12 cellular contexts compared by ENCODE assay signal in genomic region chr3:66398228-66399025, GRCh38.
DNase-seq lines count a peak whose midpoint lies in the region; ATAC-seq, FAIRE-seq and TF ChIP-seq lines count a peak whose summit lies in the region.
"Had no signal": no experiment of that assay in that cellular context is flagged by ENCODE, and none has a peak within 500 bp of the region (broad histone marks: within the 10 kb centered on the region; RNA-seq: fewer than 3 reads in every experiment).

No MANE protein-coding gene starts in this region.

- no peak for TF ChIP-seq RAD21 in HepG2 (CRISPR knock-in tag; IDR thresholded peaks at IDR 0.05)

- no peak overlapping the region for H2AFZ ChIP-seq in HepG2 (ENCODE audit: low read length)

- H3K27me3 Mint-ChIP-seq in CD14-positive monocyte (ENCODE audit: low read depth in 3 of 3) (peaks cover 0 to 2% (median 0%) of the 10 kb centered on the region in 3 donors), nephron progenitor cell (ENCODE audit: low read depth, poor library complexity) (no peaks in the 10 kb centered on the region), type B pancreatic cell (no peaks in the 10 kb centered on the region)

- H3K36me3 Mint-ChIP-seq in CD14-positive monocyte (peaks cover 5 to 6% of the 10 kb centered on the region in 2 donors), nephron progenitor cell (ENCODE audit: low read depth) (peaks cover 60% of the 10 kb centered on the region), type B pancreatic cell (peaks cover 29% of the 10 kb centered on the region)

- ATAC-seq in body of pancreas: peak; percentile 49
- no peak for ATAC-seq in HepG2
- ATAC-seq in HG02571 (IDR thresholded peaks at IDR 0.05; ENCODE audit: unreplicated experiment): no peak
- ATAC-seq: left lung, SK-N-SH treated with all-trans-retinoic acid at 6 μM for 48 hours had no signal

- no peak overlapping the region for H3K9ac ChIP-seq in HepG2 (ENCODE audit: insufficient read depth, low read depth, low read length)

- TF ChIP-seq CTCF in CD14-positive monocyte (IDR thresholded peaks at IDR 0.05) (no peak), body of pancreas (IDR thresholded peaks at IDR 0.05) (no peak), nephron progenitor cell (IDR thresholded peaks at IDR 0.05) (no peak), type B pancreatic cell (conservative IDR thresholded peaks at IDR 0.05) (no peak), ovary (IDR thresholded peaks at IDR 0.05) (no peak), HepG2 (CRISPR knock-in tag; IDR thresholded peaks at IDR 0.05) (no peak)

- no peaks in the 10 kb centered on the region for H3K79me2 ChIP-seq in HepG2 (ENCODE audit: insufficient read depth, low read length)

- no peak overlapping the region for H3K4me2 ChIP-seq in HepG2 (ENCODE audit: low read depth, low read length)

- peaks cover 52% of the 10 kb centered on the region for H3K4me1 ChIP-seq in body of pancreas
- H3K4me1 ChIP-seq in ovary (ENCODE audit: insufficient read depth): peaks cover 23% of the 10 kb centered on the region
- H3K4me1 ChIP-seq in HepG2 (ENCODE audit: insufficient read depth, low read length): no peaks in the 10 kb centered on the region
- H3K4me1 ChIP-seq: left lung, upper lobe of right lung had no signal

- TF ChIP-seq POLR2A in body of pancreas (IDR thresholded peaks at IDR 0.05): no peak
- no peak for TF ChIP-seq POLR2A in ovary (IDR thresholded peaks at IDR 0.05)
- no peak for TF ChIP-seq POLR2A in HepG2 (IDR thresholded peaks at IDR 0.05; ENCODE audit: insufficient read depth in 1 of 2, low read depth in 2 of 2, low read length in 2 of 2)

- FAIRE-seq in HepG2 (lab: Jason Lieb, UNC): no peak

- DNase-seq in CD14-positive monocyte (ENCODE audit: low spot score) (no peak), NCI-H1092 (lab: John Stamatoyannopoulos, UW) (peak; percentile 68), body of pancreas (peak; percentile 47 to 73 (median 70)), nephron progenitor cell (no peak), type B pancreatic cell (ENCODE audit: extremely low spot score, unreplicated experiment) (no peak), ovary (no peak), HepG2 (ENCODE audit: low spot score) (no peak)
- DNase-seq: DMS53, upper lobe of right lung had no signal

- H3K4me3 Mint-ChIP-seq in CD14-positive monocyte (no peak overlapping the region), nephron progenitor cell (peak overlapping the region; percentile 35), type B pancreatic cell (no peak overlapping the region)

- BruUV-seq in HepG2 (replicated peaks; lab: Mats Ljungman, UMichigan): no TSS peak

- TF ChIP-seq EP300 in ovary (IDR thresholded peaks at IDR 0.05): no peak
- no peak for TF ChIP-seq EP300 in HepG2 (IDR thresholded peaks at IDR 0.05; ENCODE audit: low read depth in 2 of 2, low read length in 2 of 2)
- no peak for TF ChIP-seq EP300 in HepG2 (CRISPR knock-in tag; IDR thresholded peaks at IDR 0.05; ENCODE audit: borderline replicate concordance)

- no peaks in the 10 kb centered on the region for H4K20me1 ChIP-seq in HepG2 (ENCODE audit: insufficient read depth, low read length)

- H3K4me3 ChIP-seq in body of pancreas: no peak overlapping the region
- no peak overlapping the region for H3K4me3 ChIP-seq in ovary
- no peak overlapping the region for H3K4me3 ChIP-seq in HepG2 (replicated peaks in 1 of 3; ENCODE audit: insufficient read depth in 1 of 3, low read depth in 2 of 3, low read length in 3 of 3)
- H3K4me3 ChIP-seq: left lung, upper lobe of right lung had no signal

- H3K9me3 ChIP-seq in body of pancreas (no peaks in the 10 kb centered on the region), ovary (no peaks in the 10 kb centered on the region), HepG2 (ENCODE audit: low read length) (no peaks in the 10 kb centered on the region)
- H3K9me3 ChIP-seq: left lung, upper lobe of right lung had no signal

- peak overlapping the region in 6 of 7 donors; percentile 33 to 82 (median 68) for H3K27ac Mint-ChIP-seq in CD14-positive monocyte
- H3K27ac Mint-ChIP-seq in nephron progenitor cell: no peak overlapping the region
- no peak overlapping the region for H3K27ac Mint-ChIP-seq in type B pancreatic cell

- H3K36me3 ChIP-seq in body of pancreas (replicated peaks in 1 of 2; ENCODE audit: insufficient read depth in 1 of 2, low read depth in 2 of 2) (peaks cover 0 to 27% of the 10 kb centered on the region in 2 donors), ovary (no peaks in the 10 kb centered on the region), HepG2 (replicated peaks in 1 of 2; ENCODE audit: control insufficient read depth in 1 of 2, insufficient read depth in 2 of 2, low read length in 2 of 2) (peaks cover 22 to 58% of the 10 kb centered on the region in 2 experiments)

- H3K27ac ChIP-seq in body of pancreas: peak overlapping the region; percentile 27 to 64 (median 58)
- H3K27ac ChIP-seq in ovary: no peak overlapping the region
- no peak overlapping the region for H3K27ac ChIP-seq in HepG2 (ENCODE audit: extremely low read length, insufficient read depth, low read length)
- H3K27ac ChIP-seq: upper lobe of right lung had no signal

- intact Hi-C loops in CD14-positive monocyte (cut with micrococcal nuclease) (no loop called here), body of pancreas (cut with DNase I) (no loop called here), ovary (cut with DNase I) (no loop called here), HepG2 (cut with micrococcal nuclease; ENCODE audit: unreplicated experiment) (no loop called here)

- CTCF ChIA-PET in HepG2 (lab: Yijun Ruan, JAX; ENCODE audit: low intra/inter-chr PET ratio, low total read pairs): no interaction called here

- in situ Hi-C loops in HepG2 (cut with HindIII; ENCODE audit: extremely low pct_ligation_motif_present, low pct_unique_long_range_greater_than_20kb): no loop called here

- WGBS in body of pancreas, 2 donors: 55 to 59% methylated on average over 9 of the region's 9 CpGs
- 76 to 90% (median 87%) methylated on average over 9 of the region's 9 CpGs for WGBS in ovary, 3 donors
- 93% methylated on average over 9 of the region's 9 CpGs for WGBS in HepG2 (ENCODE audit: low lambda C conversion rate)

- POLR2A ChIA-PET in HepG2 (lab: Yijun Ruan, JAX): no interaction called here

- H3K4me1 Mint-ChIP-seq in CD14-positive monocyte: peaks cover 9% of the 10 kb centered on the region
- peaks cover 70% of the 10 kb centered on the region for H3K4me1 Mint-ChIP-seq in nephron progenitor cell
- H3K4me1 Mint-ChIP-seq in type B pancreatic cell (ENCODE audit: unreplicated experiment): peaks cover 56% of the 10 kb centered on the region

- H3K27me3 ChIP-seq in body of pancreas (no peaks in the 10 kb centered on the region), ovary (no peaks in the 10 kb centered on the region), HepG2 (ENCODE audit: control insufficient read depth in 1 of 2, insufficient read depth in 2 of 2, low read length in 2 of 2) (no peaks in the 10 kb centered on the region)
- H3K27me3 ChIP-seq: left lung, upper lobe of right lung had no signal

- H3K9me3 Mint-ChIP-seq in CD14-positive monocyte: peaks cover 0 to 3% (median 0%) of the 10 kb centered on the region in 7 donors
- no peaks in the 10 kb centered on the region for H3K9me3 Mint-ChIP-seq in nephron progenitor cell
- H3K9me3 Mint-ChIP-seq in type B pancreatic cell: no peaks in the 10 kb centered on the region

TF ChIP-seq in HepG2, 621 proteins besides CTCF, POLR2A, EP300 and RAD21:
- TF ChIP-seq, protein P1, sequence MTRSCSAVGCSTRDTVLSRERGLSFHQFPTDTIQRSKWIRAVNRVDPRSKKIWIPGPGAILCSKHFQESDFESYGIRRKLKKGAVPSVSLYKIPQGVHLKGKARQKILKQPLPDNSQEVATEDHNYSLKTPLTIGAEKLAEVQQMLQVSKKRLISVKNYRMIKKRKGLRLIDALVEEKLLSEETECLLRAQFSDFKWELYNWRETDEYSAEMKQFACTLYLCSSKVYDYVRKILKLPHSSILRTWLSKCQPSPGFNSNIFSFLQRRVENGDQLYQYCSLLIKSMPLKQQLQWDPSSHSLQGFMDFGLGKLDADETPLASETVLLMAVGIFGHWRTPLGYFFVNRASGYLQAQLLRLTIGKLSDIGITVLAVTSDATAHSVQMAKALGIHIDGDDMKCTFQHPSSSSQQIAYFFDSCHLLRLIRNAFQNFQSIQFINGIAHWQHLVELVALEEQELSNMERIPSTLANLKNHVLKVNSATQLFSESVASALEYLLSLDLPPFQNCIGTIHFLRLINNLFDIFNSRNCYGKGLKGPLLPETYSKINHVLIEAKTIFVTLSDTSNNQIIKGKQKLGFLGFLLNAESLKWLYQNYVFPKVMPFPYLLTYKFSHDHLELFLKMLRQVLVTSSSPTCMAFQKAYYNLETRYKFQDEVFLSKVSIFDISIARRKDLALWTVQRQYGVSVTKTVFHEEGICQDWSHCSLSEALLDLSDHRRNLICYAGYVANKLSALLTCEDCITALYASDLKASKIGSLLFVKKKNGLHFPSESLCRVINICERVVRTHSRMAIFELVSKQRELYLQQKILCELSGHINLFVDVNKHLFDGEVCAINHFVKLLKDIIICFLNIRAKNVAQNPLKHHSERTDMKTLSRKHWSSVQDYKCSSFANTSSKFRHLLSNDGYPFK (CRISPR knock-in tag; IDR thresholded peaks at IDR 0.05; ENCODE audit: borderline replicate concordance): no peak
- TF ChIP-seq GATAD2A (CRISPR knock-in tag; IDR thresholded peaks at IDR 0.05): no peak
- TF ChIP-seq KLF12 (CRISPR knock-in tag; IDR thresholded peaks at IDR 0.05; ENCODE audit: borderline replicate concordance): no peak
- no peak for TF ChIP-seq ZNF329 (CRISPR knock-in tag; IDR thresholded peaks at IDR 0.05; ENCODE audit: low read depth)
- no peak for TF ChIP-seq SNAI1 (CRISPR knock-in tag; IDR thresholded peaks at IDR 0.05; ENCODE audit: borderline replicate concordance)
- no peak for TF ChIP-seq PHF8 (CRISPR knock-in tag; IDR thresholded peaks at IDR 0.05)
- TF ChIP-seq, protein P2, sequence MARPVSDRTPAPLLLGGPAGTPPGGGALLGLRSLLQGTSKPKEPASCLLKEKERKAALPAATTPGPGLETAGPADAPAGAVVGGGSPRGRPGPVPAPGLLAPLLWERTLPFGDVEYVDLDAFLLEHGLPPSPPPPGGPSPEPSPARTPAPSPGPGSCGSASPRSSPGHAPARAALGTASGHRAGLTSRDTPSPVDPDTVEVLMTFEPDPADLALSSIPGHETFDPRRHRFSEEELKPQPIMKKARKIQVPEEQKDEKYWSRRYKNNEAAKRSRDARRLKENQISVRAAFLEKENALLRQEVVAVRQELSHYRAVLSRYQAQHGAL (CRISPR knock-in tag; IDR thresholded peaks at IDR 0.05; ENCODE audit: not compliant biosample characterization): no peak
- TF ChIP-seq PAX8 (CRISPR knock-in tag; IDR thresholded peaks at IDR 0.05; ENCODE audit: borderline replicate concordance): no peak
- TF ChIP-seq SMAD3 (CRISPR knock-in tag; IDR thresholded peaks at IDR 0.05): no peak
- no peak for TF ChIP-seq PHB2 (IDR thresholded peaks at IDR 0.05; ENCODE audit: partially characterized antibody)

Comparison
In these comparisons a context has a peak if more than half of its experiments do, and no peak if none do; other contexts are left out.
1. DNase-seq: peak in NCI-H1092 (single experiment) and body of pancreas (4 of 4); none in CD14-positive monocyte (single experiment), nephron progenitor cell (single experiment), type B pancreatic cell (single experiment), ovary (0 of 5) and HepG2 (single experiment).
2. H3K27ac Mint-ChIP-seq: peak in CD14-positive monocyte (6 of 7); none in nephron progenitor cell (single experiment) and type B pancreatic cell (single experiment).
3. H3K27ac ChIP-seq: peak in body of pancreas (4 of 4); none in ovary (0 of 2) and HepG2 (single experiment).